ENCODE assay signal across 24 cellular contexts in the genomic region with DNA sequence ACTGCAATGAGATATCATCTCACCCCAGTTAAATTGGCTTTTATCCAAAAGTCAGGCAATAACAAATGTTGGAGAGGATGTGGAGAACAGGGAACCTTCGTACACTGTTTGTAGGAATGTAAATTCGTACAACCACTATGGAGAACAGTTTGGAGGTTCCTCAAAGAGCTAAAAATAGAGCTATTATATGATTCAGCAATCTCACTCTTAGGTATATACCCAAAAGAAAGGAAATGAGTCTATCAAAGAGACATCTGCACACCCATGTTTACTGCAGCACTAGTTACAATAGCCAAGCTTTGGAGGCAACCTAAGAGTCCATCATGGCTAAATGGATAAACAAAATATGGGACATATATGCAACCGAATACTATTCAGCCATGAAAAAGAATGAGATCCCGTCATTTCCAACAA.
DNase-seq lines count a peak whose midpoint lies in the region; ATAC-seq and TF ChIP-seq lines count a peak whose summit lies in the region.
"Had no signal": no experiment of that assay in that cellular context is flagged by ENCODE, and none has a peak within 500 bp of the region (broad histone marks: within the 10 kb centered on the region; RNA-seq: fewer than 3 reads in every experiment).

No MANE protein-coding gene starts in this region.

- no peak for TF ChIP-seq CTCF in AG10803 (conservative IDR thresholded peaks at IDR 0.05; ENCODE audit: low read length)

- peaks cover 53 to 63% of the 10 kb centered on the region in 2 donors for H3K27me3 Mint-ChIP-seq in effector memory CD8-positive, alpha-beta T cell
- H3K27me3 Mint-ChIP-seq: stimulated activated naive B cell treated with anti-CD40 and anti-IgM and Interleukin-4, amounts not matched to agents 10 μg/mL and 1 μg/mL and 100 μg/mL, for 72 hours had no signal

- no peak overlapping the region for H3K4me3 ChIP-seq in AG10803 (ENCODE audit: low read length)
- H3K4me3 ChIP-seq: GM23248, heart right ventricle, prostate gland, upper lobe of right lung had no signal

- H3K9me3 Mint-ChIP-seq in effector memory CD8-positive, alpha-beta T cell, result no peaks in the 10 kb centered on the region

- H3K27ac ChIP-seq in epithelial cell of prostate, result peak overlapping the region; percentile 48
- H3K27ac ChIP-seq: GM23248, heart right ventricle, HL-60, prostate gland, upper lobe of right lung, VCaP had no signal

- no peak overlapping the region for H3K27ac Mint-ChIP-seq in effector memory CD8-positive, alpha-beta T cell
- H3K27ac Mint-ChIP-seq: CD4-positive, alpha-beta T cell had no signal

- H3K4me3 Mint-ChIP-seq in effector memory CD8-positive, alpha-beta T cell, result no peak overlapping the region
- H3K4me3 Mint-ChIP-seq: stimulated activated naive B cell treated with anti-CD40 and anti-IgM and Interleukin-4, amounts not matched to agents 10 μg/mL and 1 μg/mL and 100 μg/mL, for 72 hours had no signal

- no peaks in the 10 kb centered on the region for H3K36me3 Mint-ChIP-seq in effector memory CD8-positive, alpha-beta T cell (ENCODE audit: insufficient read depth)

- peak; percentile 7 for DNase-seq in AG10803 (ENCODE audit: low read depth)
- peak; percentile 56 for DNase-seq in H4 (ENCODE audit: low spot score)
- DNase-seq in RPMI7951 (ENCODE audit: low read depth), result peak; percentile 84
- DNase-seq in epithelial cell of prostate (ENCODE audit: low read depth, low spot score), result no peak
- DNase-seq in NCI-H2196 (lab: John Stamatoyannopoulos, UW; ENCODE audit: unreplicated experiment), result no peak
- DNase-seq in effector memory CD8-positive, alpha-beta T cell, result no peak
- DNase-seq in NCI-H1694 treated with DMSO at 0.1 percent for 48 hours (lab: John Stamatoyannopoulos, UW), result no peak
- DNase-seq: activated CD4-positive, alpha-beta T cell treated with anti-CD3 and anti-CD28 coated beads for 48 hours; activated gamma-delta T cell treated with Interleukin-2 at 50 U/mL for 16 hours; activated T-cell treated with anti-CD3 and anti-CD28 coated beads, Interleukin-2, amount 50 U/mL, for 1 hour; CD4-positive, alpha-beta T cell; GM23248; heart right ventricle; mesendoderm; NCI-H1092 treated with DMSO at 0.1 percent for 48 hours; NCI-H1930; NCI-H82; SHP77; stimulated activated CD4-positive, alpha-beta T cell treated with anti-CD3 and anti-CD28 coated beads, Interleukin-15, amount 100 ng/mL, for 24 hours; stimulated activated naive B cell treated with anti-CD40 and anti-IgM and Interleukin-4, amounts not matched to agents 10 μg/mL and 1 μg/mL and 100 μg/mL, for 72 hours; upper lobe of right lung had no signal

- H3K4me1 Mint-ChIP-seq in effector memory CD8-positive, alpha-beta T cell (ENCODE audit: low read depth in 2 of 2), result peaks cover 0 to 8% of the 10 kb centered on the region in 2 donors

- no peak for ATAC-seq in effector memory CD8-positive, alpha-beta T cell (replicated peaks)
- ATAC-seq: heart right ventricle; stimulated activated naive B cell treated with anti-CD40 and anti-IgM and Interleukin-4, amounts not matched to agents 10 μg/mL and 1 μg/mL and 100 μg/mL, for 72 hours; upper lobe of right lung had no signal

Comparison
In these comparisons a context has a peak if more than half of its experiments do, and no peak if none do; other contexts are left out.
1. DNase-seq: peak in AG10803 (single experiment), H4 (single experiment) and RPMI7951 (single experiment); none in epithelial cell of prostate (single experiment), NCI-H2196 (single experiment), effector memory CD8-positive, alpha-beta T cell (0 of 3) and NCI-H1694 treated with DMSO at 0.1 percent for 48 hours (single experiment).